Comparison of ENCODE assay signal across 34 cellular contexts in the genomic region with DNA sequence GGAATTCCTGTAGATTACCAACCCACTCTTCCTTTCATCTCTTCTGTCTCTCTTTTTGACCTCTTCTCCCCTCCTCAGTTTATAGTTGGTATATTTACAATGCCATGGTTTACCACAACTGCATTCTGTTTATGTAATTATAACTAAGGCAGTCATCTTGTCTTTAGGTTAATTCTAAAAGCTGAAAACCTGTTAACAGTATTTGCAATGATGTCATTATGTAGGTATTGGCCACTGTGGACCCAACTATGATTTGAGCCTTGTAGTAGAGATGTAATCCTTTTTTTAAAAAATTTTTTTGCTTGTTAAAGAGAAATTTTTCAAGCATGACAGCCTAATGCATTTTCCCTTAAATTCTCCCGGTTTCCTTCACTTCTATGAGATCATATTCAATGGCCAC.
"Had no signal": no experiment of that assay in that cellular context is flagged by ENCODE, and none has a peak within 500 bp of the region (broad histone marks: within the 10 kb centered on the region; RNA-seq: fewer than 3 reads in every experiment).

No MANE protein-coding gene starts in this region.

- H3K27me3 Mint-ChIP-seq: activated B cell treated with CpG ODN at 0.5 μM for 24 hours; activated naive CD4-positive, alpha-beta T cell treated with anti-CD3 and anti-CD28 coated beads, Interleukin-2, amount 10 ng/mL, durations not matched to agents 7 days and 5 days; activated naive CD8-positive, alpha-beta T cell treated with anti-CD3 and anti-CD28 coated beads, Interleukin-2, amount 10 ng/mL, durations not matched to agents 7 days and 5 days had no signal

- H3K36me3 Mint-ChIP-seq: activated CD4-positive, alpha-beta memory T cell treated with anti-CD3 and anti-CD28 coated beads for 36 hours; activated CD8-positive, alpha-beta memory T cell treated with anti-CD3 and anti-CD28 coated beads, Interleukin-2, amount 10 ng/mL, durations not matched to agents 7 days and 5 days; activated naive CD4-positive, alpha-beta T cell treated with anti-CD3 and anti-CD28 coated beads, Interleukin-2, amount 10 ng/mL, durations not matched to agents 7 days and 5 days; activated naive CD8-positive, alpha-beta T cell treated with anti-CD3 and anti-CD28 coated beads, Interleukin-2, amount 10 ng/mL, durations not matched to agents 7 days and 5 days had no signal

- H3K9me3 ChIP-seq: esophagus muscularis mucosa, gastrocnemius medialis, heart left ventricle had no signal

- H3K27me3 ChIP-seq: brain microvascular endothelial cell, esophagus muscularis mucosa, foreskin keratinocyte, gastrocnemius medialis, heart left ventricle had no signal

- H3K4me1 Mint-ChIP-seq: activated CD8-positive, alpha-beta memory T cell treated with anti-CD3 and anti-CD28 coated beads, Interleukin-2, amount 10 ng/mL, durations not matched to agents 7 days and 5 days; activated naive CD4-positive, alpha-beta T cell treated with anti-CD3 and anti-CD28 coated beads, Interleukin-2, amount 10 ng/mL, durations not matched to agents 7 days and 5 days; activated naive CD8-positive, alpha-beta T cell treated with anti-CD3 and anti-CD28 coated beads, Interleukin-2, amount 10 ng/mL, durations not matched to agents 7 days and 5 days; central memory CD8-positive, alpha-beta T cell had no signal

- H3K27ac ChIP-seq: brain microvascular endothelial cell, esophagus muscularis mucosa, foreskin keratinocyte, gastrocnemius medialis, heart left ventricle, WERI-Rb-1 had no signal

- ATAC-seq: activated CD4-positive, CD25-positive, alpha-beta regulatory T cell treated with anti-CD3 and anti-CD28 coated beads, Interleukin-2, amount 50 U/mL, for 24 hours; activated CD8-positive, alpha-beta memory T cell treated with anti-CD3 and anti-CD28 coated beads, Interleukin-2, amount 10 ng/mL, durations not matched to agents 7 days and 5 days; activated CD8-positive, alpha-beta T cell treated with anti-CD3 and anti-CD28 coated beads, Interleukin-2, amount 10 ng/mL, durations not matched to agents 7 days and 5 days; activated naive CD4-positive, alpha-beta T cell treated with anti-CD3 and anti-CD28 coated beads, Interleukin-2, amount 50 U/mL, for 72 hours; effector memory CD8-positive, alpha-beta T cell; foreskin keratinocyte; gastrocnemius medialis; heart left ventricle had no signal

- H3K4me3 ChIP-seq: esophagus muscularis mucosa, gastrocnemius medialis, heart left ventricle had no signal

- FAIRE-seq: astrocyte, bronchial epithelial cell, colon had no signal

- H3K4me1 ChIP-seq: esophagus muscularis mucosa, foreskin keratinocyte, gastrocnemius medialis had no signal

- H3K4me3 Mint-ChIP-seq: activated B cell treated with CpG ODN at 0.5 μM for 24 hours; activated CD4-positive, alpha-beta memory T cell treated with anti-CD3 and anti-CD28 coated beads for 36 hours; activated CD4-positive, alpha-beta T cell treated with anti-CD3 and anti-CD28 coated beads, Interleukin-2, amount 10 ng/mL, durations not matched to agents 24 days and 14 days; activated CD8-positive, alpha-beta memory T cell treated with anti-CD3 and anti-CD28 coated beads, Interleukin-2, amount 10 ng/mL, durations not matched to agents 7 days and 5 days; activated CD8-positive, alpha-beta T cell treated with anti-CD3 and anti-CD28 coated beads, Interleukin-2, amount 10 ng/mL, durations not matched to agents 7 days and 5 days; activated naive CD4-positive, alpha-beta T cell treated with anti-CD3 and anti-CD28 coated beads, Interleukin-2, amount 10 ng/mL, durations not matched to agents 7 days and 5 days; activated naive CD8-positive, alpha-beta T cell treated with anti-CD3 and anti-CD28 coated beads, Interleukin-2, amount 10 ng/mL, durations not matched to agents 7 days and 5 days; activated T-helper 1 cell treated with anti-CD3 and anti-CD28 coated beads, Interleukin-12 subunit alpha, Interleukin-12 subunit beta, Interleukin-2, Interleukin-4 antibody, amounts not matched to agents 30 ng/mL and 10 ng/mL and 1 ng/mL, durations not matched to agents 14 hours and 24 hours and 36 hours; central memory CD8-positive, alpha-beta T cell; effector memory CD8-positive, alpha-beta T cell had no signal

- H3K36me3 ChIP-seq: brain microvascular endothelial cell, esophagus muscularis mucosa, gastrocnemius medialis, heart left ventricle, WERI-Rb-1 had no signal

- DNase-seq: activated B cell treated with CpG ODN at 0.5 μM for 24 hours; activated CD4-positive, alpha-beta memory T cell treated with anti-CD3 and anti-CD28 coated beads for 36 hours; activated CD4-positive, alpha-beta T cell treated with anti-CD3 and anti-CD28 coated beads, Interleukin-2, amount 10 ng/mL, durations not matched to agents 24 days and 14 days; activated CD8-positive, alpha-beta memory T cell treated with anti-CD3 and anti-CD28 coated beads, Interleukin-2, amount 10 ng/mL, durations not matched to agents 7 days and 5 days; activated CD8-positive, alpha-beta memory T cell treated with anti-CD3 and anti-CD28 coated beads, Interleukin-2, amount 50 U/mL, for 4 hours; activated CD8-positive, alpha-beta T cell treated with anti-CD3 and anti-CD28 coated beads, Interleukin-2, amount 10 ng/mL, durations not matched to agents 7 days and 5 days; activated gamma-delta T cell; activated naive CD4-positive, alpha-beta T cell; activated naive CD4-positive, alpha-beta T cell treated with anti-CD3 and anti-CD28 coated beads, Interleukin-2, amount 10 ng/mL, durations not matched to agents 7 days and 5 days; activated naive CD8-positive, alpha-beta T cell treated with anti-CD3 and anti-CD28 coated beads, Interleukin-2, amount 10 ng/mL, durations not matched to agents 7 days and 5 days; activated T-cell treated with anti-CD3 and anti-CD28 coated beads, Interleukin-2, amount 50 U/mL, for 1 hour; activated T-cell treated with anti-CD3 and anti-CD28 coated beads, Interleukin-2, amount 50 U/mL, for 48 hours; amniotic stem cell; anterior cingulate cortex; brain microvascular endothelial cell; cortex of kidney; dermis blood vessel endothelial cell; effector CD4-positive, alpha-beta T cell; effector memory CD8-positive, alpha-beta T cell; erythroblast; foreskin keratinocyte; gastrocnemius medialis; glutamatergic neuron; heart left ventricle; T1000; WERI-Rb-1 had no signal

- H3K27ac Mint-ChIP-seq: activated B cell treated with CpG ODN at 0.5 μM for 24 hours; activated CD4-positive, alpha-beta memory T cell treated with anti-CD3 and anti-CD28 coated beads for 36 hours; activated CD4-positive, alpha-beta T cell treated with anti-CD3 and anti-CD28 coated beads, Interleukin-2, amount 10 ng/mL, durations not matched to agents 24 days and 14 days; activated CD8-positive, alpha-beta memory T cell treated with anti-CD3 and anti-CD28 coated beads, Interleukin-2, amount 10 ng/mL, durations not matched to agents 7 days and 5 days; activated CD8-positive, alpha-beta T cell treated with anti-CD3 and anti-CD28 coated beads, Interleukin-2, amount 10 ng/mL, durations not matched to agents 7 days and 5 days; activated naive CD4-positive, alpha-beta T cell treated with anti-CD3 and anti-CD28 coated beads, Interleukin-2, amount 10 ng/mL, durations not matched to agents 7 days and 5 days; activated naive CD4-positive, alpha-beta T cell treated with anti-CD3 and anti-CD28 coated beads, Interleukin-2, amount 50 U/mL, for 72 hours; activated naive CD8-positive, alpha-beta T cell treated with anti-CD3 and anti-CD28 coated beads, Interleukin-2, amount 10 ng/mL, durations not matched to agents 7 days and 5 days; activated T-helper 1 cell treated with anti-CD3 and anti-CD28 coated beads, Interleukin-12 subunit alpha, Interleukin-12 subunit beta, Interleukin-2, Interleukin-4 antibody, amounts not matched to agents 30 ng/mL and 10 ng/mL and 1 ng/mL, durations not matched to agents 14 hours and 24 hours and 36 hours; effector memory CD8-positive, alpha-beta T cell had no signal

- H3K9me3 Mint-ChIP-seq: activated B cell treated with CpG ODN at 0.5 μM for 24 hours; activated CD4-positive, alpha-beta memory T cell treated with anti-CD3 and anti-CD28 coated beads for 36 hours; activated CD4-positive, alpha-beta T cell treated with anti-CD3 and anti-CD28 coated beads, Interleukin-2, amount 10 ng/mL, durations not matched to agents 24 days and 14 days; activated naive CD4-positive, alpha-beta T cell treated with anti-CD3 and anti-CD28 coated beads, Interleukin-2, amount 50 U/mL, for 72 hours; activated T-helper 1 cell treated with anti-CD3 and anti-CD28 coated beads, Interleukin-12 subunit alpha, Interleukin-12 subunit beta, Interleukin-2, Interleukin-4 antibody, amounts not matched to agents 30 ng/mL and 10 ng/mL and 1 ng/mL, durations not matched to agents 14 hours and 24 hours and 36 hours; central memory CD8-positive, alpha-beta T cell; effector memory CD8-positive, alpha-beta T cell had no signal
